Comparison of ENCODE assay signal across 40 cellular contexts in genomic region chr17:7426896-7427488, GRCh38. TPM values are rescaled to one million over a fixed set of nuclear protein-coding genes. Genes with fewer than 3 reads are reported as not detected.
"Had no signal": no experiment of that assay in that cellular context is flagged by ENCODE, and none has a peak within 500 bp of the region (broad histone marks: within the 10 kb centered on the region; RNA-seq: fewer than 3 reads in every experiment).

No MANE protein-coding gene starts in this region.

- H3K4me1 ChIP-seq: ascending aorta, esophagus squamous epithelium, gastroesophageal sphincter, heart right ventricle had no signal

- DNase-seq: activated B cell treated with CpG ODN at 0.5 μM for 24 hours; activated CD4-positive, alpha-beta memory T cell treated with anti-CD3 and anti-CD28 coated beads for 36 hours; activated CD4-positive, alpha-beta T cell treated with anti-CD3 and anti-CD28 coated beads for 48 hours; activated CD8-positive, alpha-beta memory T cell treated with anti-CD3 and anti-CD28 coated beads, Interleukin-2, amount 10 ng/mL, durations not matched to agents 7 days and 5 days; activated CD8-positive, alpha-beta memory T cell treated with anti-CD3 and anti-CD28 coated beads, Interleukin-2, amount 50 U/mL, for 4 hours; activated CD8-positive, alpha-beta T cell treated with anti-CD3 and anti-CD28 coated beads, Interleukin-2, amount 10 ng/mL, durations not matched to agents 7 days and 5 days; activated gamma-delta T cell; activated naive CD4-positive, alpha-beta T cell; activated naive CD4-positive, alpha-beta T cell treated with anti-CD3 and anti-CD28 coated beads, Interleukin-2, amount 10 ng/mL, durations not matched to agents 7 days and 5 days; activated naive CD8-positive, alpha-beta T cell treated with anti-CD3 and anti-CD28 coated beads, Interleukin-2, amount 10 ng/mL, durations not matched to agents 7 days and 5 days; activated T-cell treated with anti-CD3 and anti-CD28 coated beads, Interleukin-2, amount 50 U/mL, for 1 hour; activated T-cell treated with anti-CD3 and anti-CD28 coated beads, Interleukin-2, amount 50 U/mL, for 48 hours; brain microvascular endothelial cell; cortex of kidney; dermis blood vessel endothelial cell; effector CD4-positive, alpha-beta T cell; effector memory CD8-positive, alpha-beta T cell; erythroblast; esophagus squamous epithelium; foreskin melanocyte; heart right ventricle; T-cell; T1000; WERI-Rb-1 had no signal

- H3K9me3 Mint-ChIP-seq: activated B cell treated with CpG ODN at 0.5 μM for 24 hours; activated CD4-positive, alpha-beta memory T cell treated with anti-CD3 and anti-CD28 coated beads for 36 hours; activated naive CD4-positive, alpha-beta T cell treated with anti-CD3 and anti-CD28 coated beads, Interleukin-2, amount 10 ng/mL, durations not matched to agents 7 days and 5 days; activated naive CD4-positive, alpha-beta T cell treated with anti-CD3 and anti-CD28 coated beads, Interleukin-2, amount 50 U/mL, for 72 hours; activated naive CD8-positive, alpha-beta T cell treated with anti-CD3 and anti-CD28 coated beads, Interleukin-2, amount 10 ng/mL, durations not matched to agents 7 days and 5 days; activated T-helper 1 cell treated with anti-CD3 and anti-CD28 coated beads, Interleukin-12 subunit alpha, Interleukin-12 subunit beta, Interleukin-2, Interleukin-4 antibody, amounts not matched to agents 30 ng/mL and 10 ng/mL and 1 ng/mL, durations not matched to agents 14 hours and 24 hours and 36 hours; central memory CD8-positive, alpha-beta T cell; effector memory CD8-positive, alpha-beta T cell; T-cell; T-helper 1 cell treated with Interleukin-12 subunit alpha and Interleukin-12 subunit beta and Interleukin-4 antibody, amounts not matched to agents 30 μg/mL and 1 μg/mL, for 36 hours had no signal

- H3K27me3 ChIP-seq: ascending aorta, brain microvascular endothelial cell, esophagus squamous epithelium, heart right ventricle had no signal

- FAIRE-seq: bronchial epithelial cell, colon had no signal

- H3K36me3 ChIP-seq: ascending aorta, brain microvascular endothelial cell, esophagus squamous epithelium, gastroesophageal sphincter, heart right ventricle, WERI-Rb-1 had no signal

- H3K27ac ChIP-seq: ascending aorta, brain microvascular endothelial cell, esophagus squamous epithelium, gastroesophageal sphincter, heart right ventricle, WERI-Rb-1 had no signal

- ATAC-seq: activated CD4-positive, CD25-positive, alpha-beta regulatory T cell treated with anti-CD3 and anti-CD28 coated beads, Interleukin-2, amount 50 U/mL, for 24 hours; activated CD8-positive, alpha-beta memory T cell treated with anti-CD3 and anti-CD28 coated beads, Interleukin-2, amount 10 ng/mL, durations not matched to agents 7 days and 5 days; activated CD8-positive, alpha-beta T cell treated with anti-CD3 and anti-CD28 coated beads, Interleukin-2, amount 10 ng/mL, durations not matched to agents 7 days and 5 days; activated naive CD4-positive, alpha-beta T cell treated with anti-CD3 and anti-CD28 coated beads, Interleukin-2, amount 50 U/mL, for 72 hours; effector memory CD8-positive, alpha-beta T cell; gastroesophageal sphincter; T-cell had no signal

- H3K4me1 Mint-ChIP-seq: activated B cell treated with CpG ODN at 0.5 μM for 24 hours; activated CD8-positive, alpha-beta memory T cell treated with anti-CD3 and anti-CD28 coated beads, Interleukin-2, amount 10 ng/mL, durations not matched to agents 7 days and 5 days; central memory CD8-positive, alpha-beta T cell; T-cell had no signal

- H3K27me3 Mint-ChIP-seq: activated CD8-positive, alpha-beta memory T cell treated with anti-CD3 and anti-CD28 coated beads, Interleukin-2, amount 10 ng/mL, durations not matched to agents 7 days and 5 days; activated naive CD8-positive, alpha-beta T cell treated with anti-CD3 and anti-CD28 coated beads, Interleukin-2, amount 10 ng/mL, durations not matched to agents 7 days and 5 days; central memory CD8-positive, alpha-beta T cell; effector memory CD8-positive, alpha-beta T cell; T-cell had no signal

- H3K4me3 ChIP-seq: ascending aorta, esophagus squamous epithelium, gastroesophageal sphincter, heart right ventricle had no signal

- H3K9me3 ChIP-seq: ascending aorta, esophagus squamous epithelium, gastroesophageal sphincter, heart right ventricle had no signal

- H3K36me3 Mint-ChIP-seq: activated CD4-positive, alpha-beta memory T cell treated with anti-CD3 and anti-CD28 coated beads for 36 hours; activated CD8-positive, alpha-beta memory T cell treated with anti-CD3 and anti-CD28 coated beads, Interleukin-2, amount 10 ng/mL, durations not matched to agents 7 days and 5 days; activated naive CD4-positive, alpha-beta T cell treated with anti-CD3 and anti-CD28 coated beads, Interleukin-2, amount 10 ng/mL, durations not matched to agents 7 days and 5 days; activated naive CD4-positive, alpha-beta T cell treated with anti-CD3 and anti-CD28 coated beads, Interleukin-2, amount 50 U/mL, for 72 hours; activated naive CD8-positive, alpha-beta T cell treated with anti-CD3 and anti-CD28 coated beads, Interleukin-2, amount 10 ng/mL, durations not matched to agents 7 days and 5 days; T-cell had no signal

- H3K27ac Mint-ChIP-seq: activated B cell treated with CpG ODN at 0.5 μM for 24 hours; activated CD4-positive, alpha-beta memory T cell treated with anti-CD3 and anti-CD28 coated beads for 36 hours; activated CD8-positive, alpha-beta memory T cell treated with anti-CD3 and anti-CD28 coated beads, Interleukin-2, amount 10 ng/mL, durations not matched to agents 7 days and 5 days; activated CD8-positive, alpha-beta T cell treated with anti-CD3 and anti-CD28 coated beads, Interleukin-2, amount 10 ng/mL, durations not matched to agents 7 days and 5 days; activated naive CD4-positive, alpha-beta T cell treated with anti-CD3 and anti-CD28 coated beads, Interleukin-2, amount 10 ng/mL, durations not matched to agents 7 days and 5 days; activated naive CD4-positive, alpha-beta T cell treated with anti-CD3 and anti-CD28 coated beads, Interleukin-2, amount 50 U/mL, for 72 hours; activated naive CD8-positive, alpha-beta T cell treated with anti-CD3 and anti-CD28 coated beads, Interleukin-2, amount 10 ng/mL, durations not matched to agents 7 days and 5 days; activated T-helper 1 cell treated with anti-CD3 and anti-CD28 coated beads, Interleukin-12 subunit alpha, Interleukin-12 subunit beta, Interleukin-2, Interleukin-4 antibody, amounts not matched to agents 30 ng/mL and 10 ng/mL and 1 ng/mL, durations not matched to agents 14 hours and 24 hours and 36 hours; effector memory CD8-positive, alpha-beta T cell; T-cell; T-helper 1 cell treated with Interleukin-12 subunit alpha and Interleukin-12 subunit beta and Interleukin-4 antibody, amounts not matched to agents 30 μg/mL and 1 μg/mL, for 36 hours had no signal

- H3K4me3 Mint-ChIP-seq: activated B cell treated with CpG ODN at 0.5 μM for 24 hours; activated CD4-positive, alpha-beta memory T cell treated with anti-CD3 and anti-CD28 coated beads for 36 hours; activated CD8-positive, alpha-beta memory T cell treated with anti-CD3 and anti-CD28 coated beads, Interleukin-2, amount 10 ng/mL, durations not matched to agents 7 days and 5 days; activated CD8-positive, alpha-beta T cell treated with anti-CD3 and anti-CD28 coated beads, Interleukin-2, amount 10 ng/mL, durations not matched to agents 7 days and 5 days; activated naive CD4-positive, alpha-beta T cell treated with anti-CD3 and anti-CD28 coated beads, Interleukin-2, amount 10 ng/mL, durations not matched to agents 7 days and 5 days; activated naive CD8-positive, alpha-beta T cell treated with anti-CD3 and anti-CD28 coated beads, Interleukin-2, amount 10 ng/mL, durations not matched to agents 7 days and 5 days; activated T-helper 1 cell treated with anti-CD3 and anti-CD28 coated beads, Interleukin-12 subunit alpha, Interleukin-12 subunit beta, Interleukin-2, Interleukin-4 antibody, amounts not matched to agents 30 ng/mL and 10 ng/mL and 1 ng/mL, durations not matched to agents 14 hours and 24 hours and 36 hours; central memory CD8-positive, alpha-beta T cell; effector memory CD8-positive, alpha-beta T cell; T-cell; T-helper 1 cell treated with Interleukin-12 subunit alpha and Interleukin-12 subunit beta and Interleukin-4 antibody, amounts not matched to agents 30 μg/mL and 1 μg/mL, for 36 hours had no signal

RNA-seq across cellular contexts. Expression of gene SPEM2, which starts 1.6 kb away (rescaled TPM):
- total RNA-seq: activated B cell treated with CpG ODN at 0.5 μM for 24 hours; activated CD4-positive, alpha-beta memory T cell treated with anti-CD3 and anti-CD28 coated beads for 36 hours; activated CD8-positive, alpha-beta memory T cell treated with anti-CD3 and anti-CD28 coated beads for 36 hours; activated CD8-positive, alpha-beta memory T cell treated with anti-CD3 and anti-CD28 coated beads, Interleukin-2, amount 10 ng/mL, durations not matched to agents 7 days and 5 days; activated CD8-positive, alpha-beta T cell treated with anti-CD3 and anti-CD28 coated beads, Interleukin-2, amount 10 ng/mL, durations not matched to agents 7 days and 5 days; activated naive CD8-positive, alpha-beta T cell treated with anti-CD3 and anti-CD28 coated beads, Interleukin-2, amount 10 ng/mL, durations not matched to agents 7 days and 5 days; activated T-helper 1 cell treated with anti-CD3 and anti-CD28 coated beads, Interleukin-12 subunit alpha, Interleukin-12 subunit beta, Interleukin-2, Interleukin-4 antibody, amounts not matched to agents 30 ng/mL and 10 ng/mL and 1 ng/mL, durations not matched to agents 14 hours and 24 hours and 36 hours; ascending aorta; bronchial epithelial cell; cardiac septum; chondrocyte; dermis blood vessel endothelial cell; esophagus squamous epithelium; fibroblast of lung; fibroblast of villous mesenchyme; gastroesophageal sphincter; glomerular endothelial cell; heart right ventricle; T-cell; T-helper 2 cell treated with Interferon-gamma antibody and Interleukin-4, amounts not matched to agents 100 ng/mL and 5 ng/mL, for 36 hours had no signal
- polyA plus RNA-seq: fibroblast of lung, heart right ventricle had no signal

RNA-seq across cellular contexts. Expression of gene SPEM3, which starts 1.7 kb away (rescaled TPM):
- total RNA-seq: activated B cell treated with CpG ODN at 0.5 μM for 24 hours; activated CD4-positive, alpha-beta memory T cell treated with anti-CD3 and anti-CD28 coated beads for 36 hours; activated CD8-positive, alpha-beta memory T cell treated with anti-CD3 and anti-CD28 coated beads for 36 hours; activated CD8-positive, alpha-beta memory T cell treated with anti-CD3 and anti-CD28 coated beads, Interleukin-2, amount 10 ng/mL, durations not matched to agents 7 days and 5 days; activated CD8-positive, alpha-beta T cell treated with anti-CD3 and anti-CD28 coated beads, Interleukin-2, amount 10 ng/mL, durations not matched to agents 7 days and 5 days; activated naive CD4-positive, alpha-beta T cell treated with anti-CD3 and anti-CD28 coated beads, Interleukin-2, amount 50 U/mL, for 72 hours; activated naive CD8-positive, alpha-beta T cell treated with anti-CD3 and anti-CD28 coated beads, Interleukin-2, amount 10 ng/mL, durations not matched to agents 7 days and 5 days; activated T-helper 1 cell treated with anti-CD3 and anti-CD28 coated beads, Interleukin-12 subunit alpha, Interleukin-12 subunit beta, Interleukin-2, Interleukin-4 antibody, amounts not matched to agents 30 ng/mL and 10 ng/mL and 1 ng/mL, durations not matched to agents 14 hours and 24 hours and 36 hours; ascending aorta; bronchial epithelial cell; cardiac septum; chondrocyte; dermis blood vessel endothelial cell; esophagus squamous epithelium; fibroblast of lung; fibroblast of villous mesenchyme; glomerular endothelial cell; heart right ventricle; T-cell; T-helper 2 cell treated with Interferon-gamma antibody and Interleukin-4, amounts not matched to agents 100 ng/mL and 5 ng/mL, for 36 hours had no signal
- polyA plus RNA-seq: fibroblast of lung, heart right ventricle had no signal

RNA-seq across cellular contexts. Expression of gene SPEM1, which starts 6.9 kb away (rescaled TPM):
- total RNA-seq: activated B cell treated with CpG ODN at 0.5 μM for 24 hours; activated CD4-positive, alpha-beta memory T cell treated with anti-CD3 and anti-CD28 coated beads for 36 hours; activated CD8-positive, alpha-beta memory T cell treated with anti-CD3 and anti-CD28 coated beads for 36 hours; activated CD8-positive, alpha-beta memory T cell treated with anti-CD3 and anti-CD28 coated beads, Interleukin-2, amount 10 ng/mL, durations not matched to agents 7 days and 5 days; activated CD8-positive, alpha-beta T cell treated with anti-CD3 and anti-CD28 coated beads, Interleukin-2, amount 10 ng/mL, durations not matched to agents 7 days and 5 days; activated naive CD4-positive, alpha-beta T cell treated with anti-CD3 and anti-CD28 coated beads, Interleukin-2, amount 50 U/mL, for 72 hours; activated naive CD8-positive, alpha-beta T cell treated with anti-CD3 and anti-CD28 coated beads, Interleukin-2, amount 10 ng/mL, durations not matched to agents 7 days and 5 days; activated T-helper 1 cell treated with anti-CD3 and anti-CD28 coated beads, Interleukin-12 subunit alpha, Interleukin-12 subunit beta, Interleukin-2, Interleukin-4 antibody, amounts not matched to agents 30 ng/mL and 10 ng/mL and 1 ng/mL, durations not matched to agents 14 hours and 24 hours and 36 hours; ascending aorta; bronchial epithelial cell; cardiac septum; chondrocyte; dermis blood vessel endothelial cell; esophagus squamous epithelium; fibroblast of lung; fibroblast of villous mesenchyme; gastroesophageal sphincter; glomerular endothelial cell; heart right ventricle; T-cell; T-helper 2 cell treated with Interferon-gamma antibody and Interleukin-4, amounts not matched to agents 100 ng/mL and 5 ng/mL, for 36 hours had no signal
- polyA plus RNA-seq: fibroblast of lung, heart right ventricle had no signal
